In genomic region chr5:141701341-141702119, GRCh38 we compare ENCODE assay signal across 8 cellular contexts. TPM values are rescaled to one million over a fixed set of nuclear protein-coding genes. Genes with fewer than 3 reads are reported as not detected.
DNase-seq lines count a peak whose midpoint lies in the region; TF ChIP-seq lines count a peak whose summit lies in the region.

No MANE protein-coding gene starts in this region.

- H3K27me3 ChIP-seq in CD4-positive, alpha-beta memory T cell (ENCODE audit: insufficient read depth, low read length) = peaks cover 7% of the 10 kb centered on the region
- no peaks in the 10 kb centered on the region; the same call in 1 of the 2 replicates for H3K27me3 ChIP-seq in KMS-11 (ENCODE audit: insufficient read depth, low read depth)

- no peak for DNase-seq in CD4-positive, alpha-beta memory T cell
- peak; percentile 61 for DNase-seq in GM20000 (ENCODE audit: low spot score)
- peak in 39 of 42 donors; percentile 27 to 88 (median 64) for DNase-seq in head of caudate nucleus
- DNase-seq in RWPE1 (ENCODE audit: low spot score) = no peak
- DNase-seq in GM19240 (ENCODE audit: insufficient read length, low spot score) = no peak
- DNase-seq in GM13977 (ENCODE audit: low spot score) = no peak
- no peak for DNase-seq in OCI-M1 (lab: John Stamatoyannopoulos, UW)

- H2AFZ ChIP-seq in KMS-11 (ENCODE audit: low read depth) = peak overlapping the region; percentile 84; the same call in 1 of the 2 replicates

- peak overlapping the region; percentile 59 for H3K4me2 ChIP-seq in KMS-11

- peak overlapping the region; percentile 73; the same call in 1 of the 2 replicates for H3K9ac ChIP-seq in KMS-11

- H3K4me3 Mint-ChIP-seq in CD4-positive, alpha-beta memory T cell = peak overlapping the region in 5 of 8 donors; percentile 78 to 91 (median 87)

- H3K36me3 ChIP-seq in CD4-positive, alpha-beta memory T cell (ENCODE audit: insufficient read depth, low read length) = no peaks in the 10 kb centered on the region
- H3K36me3 ChIP-seq in KMS-11 (ENCODE audit: insufficient read depth) = no peaks in the 10 kb centered on the region

- H3K27ac ChIP-seq in CD4-positive, alpha-beta memory T cell (ENCODE audit: low read depth, low read length) = no peak overlapping the region
- H3K27ac ChIP-seq in KMS-11 (no peak overlapping the region), RWPE1 (no peak overlapping the region)

- peak overlapping the region in 5 of 7 donors; percentile 62 to 90 (median 83) for H3K27ac Mint-ChIP-seq in CD4-positive, alpha-beta memory T cell

- CTCF ChIA-PET in CD4-positive, alpha-beta memory T cell (lab: Charles Lee; ENCODE audit: partially characterized antibody) = interaction anchor here (0.8 to 6.8 kb wide), 34 partner anchors 9 to 446 kb away, joined by 3 to 155 read pairs (median 5); partner anchors contain the start of genes GNPDA1, HDAC3, PCDH1 and PCDH12
- CTCF ChIA-PET in RWPE1 (lab: Yijun Ruan, JAX) = interaction anchor here (0.5 to 5.3 kb wide), 19 partner anchors 10 to 259 kb away, joined by 3 to 73 read pairs (median 4); partner anchors contain the start of gene PCDH1

- H3K4me1 Mint-ChIP-seq in CD4-positive, alpha-beta memory T cell = peaks cover 9 to 29% (median 14%) of the 10 kb centered on the region in 4 donors

- H3K4me3 ChIP-seq in CD4-positive, alpha-beta memory T cell (ENCODE audit: low read length in 2 of 2) = peak overlapping the region in 1 of 2 donors; percentile 57
- no peak overlapping the region for H3K4me3 ChIP-seq in KMS-11 (IDR thresholded peaks at IDR 0.05; ENCODE audit: insufficient read depth, low read depth, low read length)

- H3K9me3 ChIP-seq in CD4-positive, alpha-beta memory T cell (ENCODE audit: control insufficient read depth in 1 of 2, low read length in 2 of 2) = no peaks in the 10 kb centered on the region

- in situ Hi-C loops in GM13977 (cut with MboI; ENCODE audit: low pct_unique_long_range_greater_than_20kb, low sequenced_read_pairs, unreplicated experiment) = loop anchor here (10.0 kb wide), 2 partner anchors 103 to 183 kb away; no protein-coding TSS in a partner anchor

- no peaks in the 10 kb centered on the region for H4K20me1 ChIP-seq in KMS-11 (ENCODE audit: insufficient read depth)

- POLR2A ChIA-PET in CD4-positive, alpha-beta memory T cell (lab: Charles Lee; ENCODE audit: partially characterized antibody) = interaction anchor here (1.1 to 4.4 kb wide), 8 partner anchors 9 to 268 kb away, joined by 3 to 45 read pairs (median 14); partner anchors contain the start of genes DELE1, PCDH1, PCDH12 and RNF14
- POLR2A ChIA-PET in RWPE1 (lab: Yijun Ruan, JAX; ENCODE audit: low non-redundant PET) = no interaction called here

- H3K27me3 Mint-ChIP-seq in CD4-positive, alpha-beta memory T cell = peaks cover 3 to 13% of the 10 kb centered on the region in 2 donors

- no peaks in the 10 kb centered on the region for H3K79me2 ChIP-seq in KMS-11 (ENCODE audit: insufficient read depth, low read depth)

- peaks cover 17% of the 10 kb centered on the region for H3K4me1 ChIP-seq in CD4-positive, alpha-beta memory T cell (ENCODE audit: insufficient read depth, low read length)
- H3K4me1 ChIP-seq in KMS-11 (ENCODE audit: low read depth, poor library complexity, severe bottlenecking) = peaks cover 9% of the 10 kb centered on the region

- TF ChIP-seq CTCF in GM20000 (IDR thresholded peaks at IDR 0.05; ENCODE audit: extremely low read depth, missing control alignments) (no peak), KMS-11 (conservative IDR thresholded peaks at IDR 0.05; ENCODE audit: low read depth, low read length) (no peak), RWPE1 (conservative IDR thresholded peaks at IDR 0.05; ENCODE audit: low read depth) (no peak), GM13977 (IDR thresholded peaks at IDR 0.05; ENCODE audit: extremely low read depth, insufficient read depth, missing control alignments) (no peak)

- no peaks in the 10 kb centered on the region for H3K36me3 Mint-ChIP-seq in CD4-positive, alpha-beta memory T cell

- intact Hi-C loops in CD4-positive, alpha-beta memory T cell (cut with micrococcal nuclease) = loop anchor here (1.0 kb wide), 5 partner anchors 9 to 259 kb away; no protein-coding TSS in a partner anchor
- intact Hi-C loops in head of caudate nucleus (cut with DNase I) = loop anchor here (5.0 kb wide), 2 partner anchors 121 to 176 kb away; partner anchors contain the start of gene PCDH1

- peaks cover 0 to 5% (median 0%) of the 10 kb centered on the region in 8 donors for H3K9me3 Mint-ChIP-seq in CD4-positive, alpha-beta memory T cell

RNA-seq across cellular contexts. Expression of gene ARAP3, which starts 19.5 kb away (rescaled TPM):
- 10 to 100 TPM; 14.7 to 16.4 TPM for total RNA-seq in CD4-positive, alpha-beta memory T cell
- polyA plus RNA-seq in CD4-positive, alpha-beta memory T cell = under 1 TPM in 1 of 2 donors, not detected in 1; 0.73 TPM

RNA-seq across cellular contexts. Expression of gene FCHSD1, which starts 50.3 kb away (rescaled TPM):
- 100 to 1,000 TPM; 106 to 110 TPM for total RNA-seq in CD4-positive, alpha-beta memory T cell
- 1 to 10 TPM; 7.1 to 9.9 TPM for polyA plus RNA-seq in CD4-positive, alpha-beta memory T cell

Comparison
In these comparisons a context has a peak if more than half of its experiments do, and no peak if none do; other contexts are left out.
1. DNase-seq: peak in GM20000 (single experiment) and head of caudate nucleus (39 of 42); none in CD4-positive, alpha-beta memory T cell (0 of 5), RWPE1 (single experiment), GM19240 (single experiment), GM13977 (single experiment) and OCI-M1 (single experiment).